In genomic region chr17:78896091-78896833, GRCh38 we compare ENCODE assay signal across 11 cellular contexts. TPM values are rescaled to one million over a fixed set of nuclear protein-coding genes. Genes with fewer than 3 reads are reported as not detected.
A peak's percentile ranks its signal among the peaks of the same experiment; 100 is the strongest.
DNase-seq lines count a peak whose midpoint lies in the region; ATAC-seq and TF ChIP-seq lines count a peak whose summit lies in the region.
"Had no signal": no experiment of that assay in that cellular context is flagged by ENCODE, and none has a peak within 500 bp of the region (broad histone marks: within the 10 kb centered on the region; RNA-seq: fewer than 3 reads in every experiment).

No MANE protein-coding gene starts in this region.

- TF ChIP-seq CTCF in heart left ventricle (IDR thresholded peaks at IDR 0.05) (no peak), tibial nerve (IDR thresholded peaks at IDR 0.05) (peak in 3 of 5 experiments; percentile 22 to 39 (median 24))

- H3K27me3 ChIP-seq in heart left ventricle = no peaks in the 10 kb centered on the region
- no peaks in the 10 kb centered on the region for H3K27me3 ChIP-seq in tibial nerve

- H3K9me3 ChIP-seq in heart left ventricle (no peaks in the 10 kb centered on the region), tibial nerve (no peaks in the 10 kb centered on the region)

- H3K4me1 ChIP-seq in heart left ventricle (peaks cover 8 to 88% (median 72%) of the 10 kb centered on the region in 12 donors), tibial nerve (peaks cover 3 to 100% (median 79%) of the 10 kb centered on the region in 4 donors)

- peak in 1 of 2 donors; percentile 74 for TF ChIP-seq EP300 in tibial nerve (IDR thresholded peaks at IDR 0.05)

- peak in 2 of 4 donors; percentile 18 to 38 for ATAC-seq in heart left ventricle
- ATAC-seq: activated CD8-positive, alpha-beta T cell treated with anti-CD3 and anti-CD28 coated beads, Interleukin-2, amount 10 ng/mL, durations not matched to agents 7 days and 5 days had no signal

- H3K27ac ChIP-seq in heart left ventricle (peak overlapping the region in 10 of 12 donors; percentile 19 to 66 (median 44)), tibial nerve (peak overlapping the region; percentile 73 to 92 (median 83))

- DNase-seq in anterior cingulate cortex (lab: John Stamatoyannopoulos, UW) = peak in 49 of 58 donors; percentile 19 to 88 (median 71)
- no peak for DNase-seq in heart left ventricle
- peak in 53 of 56 donors; percentile 24 to 90 (median 74) for DNase-seq in nucleus accumbens (lab: John Stamatoyannopoulos, UW)
- peak in 1 of 2 donors; percentile 43 for DNase-seq in tibial nerve (ENCODE audit: low spot score in 2 of 2)
- DNase-seq in NCI-H2029 treated with DMSO at 0.1 percent for 48 hours (lab: John Stamatoyannopoulos, UW) = no peak
- no peak for DNase-seq in NCI-H1092 (lab: John Stamatoyannopoulos, UW)
- no peak for DNase-seq in retina
- DNase-seq: activated CD8-positive, alpha-beta T cell treated with anti-CD3 and anti-CD28 coated beads, Interleukin-2, amount 10 ng/mL, durations not matched to agents 7 days and 5 days; activated naive CD8-positive, alpha-beta T cell treated with anti-CD3 and anti-CD28 coated beads, Interleukin-2, amount 10 ng/mL, durations not matched to agents 7 days and 5 days; COR-L47; GOT3 had no signal

- 73 to 77% (median 76%) methylated on average over 17 to 20 of the region's 20 CpGs for WGBS in heart left ventricle, 4 donors
- 41 to 57% methylated on average over 20 of the region's 20 CpGs for WGBS in tibial nerve, 2 donors

- H3K36me3 ChIP-seq in heart left ventricle = peaks cover 0 to 12% (median 7%) of the 10 kb centered on the region in 9 donors
- peaks cover 0 to 10% (median 0%) of the 10 kb centered on the region in 3 donors for H3K36me3 ChIP-seq in tibial nerve

- intact Hi-C loops in heart left ventricle (cut with DNase I) = no loop called here

- H3K4me3 ChIP-seq in heart left ventricle (no peak overlapping the region), tibial nerve (peak overlapping the region in 2 of 4 donors; percentile 8 to 22)

- TF ChIP-seq POLR2A in heart left ventricle (IDR thresholded peaks at IDR 0.05) (no peak), tibial nerve (IDR thresholded peaks at IDR 0.05) (peak in 1 of 2 donors; percentile 18)

RNA-seq across cellular contexts. Expression of gene CEP295NL, which starts 6.7 kb away (rescaled TPM):
- total RNA-seq in heart left ventricle = 1 to 10 TPM in 3 of 9 donors, under 1 TPM in 6; 0.23 to 3.3 (median 0.52) TPM
- 1 to 10 TPM in 1 of 2 donors, under 1 TPM in 1; 0.29 to 2.0 TPM for polyA plus RNA-seq in heart left ventricle
- 10 to 100 TPM in 2 of 4 donors, 1 to 10 TPM in 2; 6.5 to 35.1 (median 9.9) TPM for total RNA-seq in tibial nerve

RNA-seq across cellular contexts. Expression of gene TIMP2, which starts 28.9 kb away (rescaled TPM):
- 100 to 1,000 TPM in 4 of 9 donors, 10 to 100 TPM in 5; 65.6 to 201 (median 98.3) TPM for total RNA-seq in heart left ventricle
- 10 to 100 TPM; 25.1 to 54.4 TPM for polyA plus RNA-seq in heart left ventricle
- total RNA-seq in tibial nerve = 100 to 1,000 TPM; 187 to 456 (median 339) TPM

RNA-seq across cellular contexts. Expression of gene USP36, which starts 55.6 kb away (rescaled TPM):
- total RNA-seq in heart left ventricle (10 to 100 TPM; 14.0 to 40.9 (median 21.0) TPM), tibial nerve (10 to 100 TPM; 50.9 to 64.9 (median 59.9) TPM)
- polyA plus RNA-seq in heart left ventricle = 10 to 100 TPM; 11.7 to 18.3 TPM

Comparison
In these comparisons a context has a peak if more than half of its experiments do, and no peak if none do; other contexts are left out.
1. DNase-seq: peak in anterior cingulate cortex (49 of 58) and nucleus accumbens (53 of 56); none in heart left ventricle (0 of 5), NCI-H2029 treated with DMSO at 0.1 percent for 48 hours (single experiment), NCI-H1092 (single experiment) and retina (single experiment).
2. CTCF ChIP-seq: peak in tibial nerve (3 of 5); none in heart left ventricle (0 of 12).